Comparison of ENCODE assay signal across 4 cellular contexts in genomic region chr11:32823627-32824026, GRCh38. TPM values are rescaled to one million over a fixed set of nuclear protein-coding genes. Genes with fewer than 3 reads are reported as not detected.
"Had no signal": no experiment of that assay in that cellular context is flagged by ENCODE, and none has a peak within 500 bp of the region (broad histone marks: within the 10 kb centered on the region; RNA-seq: fewer than 3 reads in every experiment).

No MANE protein-coding gene starts in this region.

RNA-seq across cellular contexts. Expression of gene PRRG4, which starts 6.1 kb away (rescaled TPM):
- total RNA-seq: OCI-LY7 had no signal

RNA-seq across cellular contexts. Expression of gene CCDC73, which starts 29.2 kb away (rescaled TPM):
- total RNA-seq: HT-29, OCI-LY7, SJSA1, T-helper 17 cell had no signal
